Comparison of ENCODE assay signal across 9 cellular contexts in the genomic region with DNA sequence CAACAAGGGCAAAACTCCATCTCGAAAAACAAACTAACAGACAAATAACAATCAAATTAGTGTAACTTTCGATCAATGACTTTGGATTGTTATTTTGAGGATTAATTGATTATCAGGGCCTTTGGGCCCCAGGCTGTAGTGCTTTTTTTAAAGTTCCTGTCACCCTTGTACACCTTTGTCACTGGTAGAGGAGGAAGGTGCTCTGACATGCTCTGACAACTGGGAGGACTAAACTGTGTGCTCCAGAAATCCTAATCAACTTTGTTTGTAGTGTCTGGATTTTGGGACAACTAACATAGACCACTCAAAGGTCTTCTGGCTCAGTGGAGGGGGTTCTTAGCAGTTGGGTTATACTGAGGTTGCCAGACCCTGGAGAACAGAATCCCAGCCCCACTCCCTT. TPM values are rescaled to one million over a fixed set of nuclear protein-coding genes. Genes with fewer than 3 reads are reported as not detected.
DNase-seq lines count a peak whose midpoint lies in the region; ATAC-seq lines count a peak whose summit lies in the region.
"Had no signal": no experiment of that assay in that cellular context is flagged by ENCODE, and none has a peak within 500 bp of the region (broad histone marks: within the 10 kb centered on the region; RNA-seq: fewer than 3 reads in every experiment).

No MANE protein-coding gene starts in this region.

- H3K27ac ChIP-seq in iPS-20b (ENCODE audit: low read length) = no peak overlapping the region
- no peak overlapping the region for H3K27ac ChIP-seq in stomach smooth muscle (ENCODE audit: low read length)

- H3K9ac ChIP-seq in iPS-20b (ENCODE audit: low read depth, low read length) (peak overlapping the region; percentile 53; the same call in 1 of the 2 replicates), stomach smooth muscle (ENCODE audit: low read length in 2 of 2) (peak overlapping the region; percentile 30 to 83)

- ATAC-seq in GM21360 (IDR thresholded peaks at IDR 0.05; ENCODE audit: unreplicated experiment) = no peak
- ATAC-seq in activated CD4-positive, CD25-positive, alpha-beta regulatory T cell treated with anti-CD3 and anti-CD28 coated beads, Interleukin-2, amount 50 U/mL, for 24 hours = no peak

- peaks cover 24% of the 10 kb centered on the region for H3K4me1 ChIP-seq in iPS-20b (ENCODE audit: insufficient read depth, low read length)
- peaks cover 12% of the 10 kb centered on the region for H3K4me1 ChIP-seq in stomach smooth muscle (ENCODE audit: control insufficient read depth, insufficient read depth, low read length)

- H3K4me3 Mint-ChIP-seq in T-helper 1 cell treated with Interleukin-12 subunit alpha and Interleukin-12 subunit beta and Interleukin-4 antibody, amounts not matched to agents 30 μg/mL and 1 μg/mL, for 36 hours = peak overlapping the region; percentile 96
- peak overlapping the region; percentile 95 for H3K4me3 Mint-ChIP-seq in activated T-helper 2 cell treated with anti-CD3 and anti-CD28 coated beads, Interferon-gamma antibody, Interleukin-2, Interleukin-4, amounts not matched to agents 10 μg/mL and 5 μg/mL and 100 μg/mL, durations not matched to agents 14 hours and 24 hours and 36 hours (ENCODE audit: low read depth)

- intact Hi-C loops in activated T-helper 2 cell treated with anti-CD3 and anti-CD28 coated beads, Interferon-gamma antibody, Interleukin-2, Interleukin-4, amounts not matched to agents 10 μg/mL and 5 μg/mL and 100 μg/mL, durations not matched to agents 14 hours and 24 hours and 36 hours (cut with micrococcal nuclease) = loop anchor here (10.0 kb wide), 2 partner anchors 1140 to 1380 kb away; partner anchors contain the start of genes DNAJC25 and TMEM245

- H3K9me3 ChIP-seq in iPS-20b (ENCODE audit: insufficient read depth, low read depth, low read length) (no peaks in the 10 kb centered on the region), stomach smooth muscle (ENCODE audit: control insufficient read depth in 2 of 2, low read length in 2 of 2) (no peaks in the 10 kb centered on the region)

- H3K27me3 Mint-ChIP-seq in T-helper 1 cell treated with Interleukin-12 subunit alpha and Interleukin-12 subunit beta and Interleukin-4 antibody, amounts not matched to agents 30 μg/mL and 1 μg/mL, for 36 hours (ENCODE audit: low read depth) = no peaks in the 10 kb centered on the region
- no peaks in the 10 kb centered on the region for H3K27me3 Mint-ChIP-seq in activated T-helper 2 cell treated with anti-CD3 and anti-CD28 coated beads, Interferon-gamma antibody, Interleukin-2, Interleukin-4, amounts not matched to agents 10 μg/mL and 5 μg/mL and 100 μg/mL, durations not matched to agents 14 hours and 24 hours and 36 hours (ENCODE audit: low read depth)

- H3K36me3 ChIP-seq in iPS-20b (ENCODE audit: insufficient read depth, low read depth, low read length) (peaks cover 17% of the 10 kb centered on the region), stomach smooth muscle (ENCODE audit: control insufficient read depth in 2 of 2, insufficient read depth in 2 of 2, low read length in 2 of 2) (peaks cover 3% of the 10 kb centered on the region in 2 donors)

- peak overlapping the region; percentile 98 for H3K27ac Mint-ChIP-seq in T-helper 1 cell treated with Interleukin-12 subunit alpha and Interleukin-12 subunit beta and Interleukin-4 antibody, amounts not matched to agents 30 μg/mL and 1 μg/mL, for 36 hours
- peak overlapping the region; percentile 99 for H3K27ac Mint-ChIP-seq in activated T-helper 2 cell treated with anti-CD3 and anti-CD28 coated beads, Interferon-gamma antibody, Interleukin-2, Interleukin-4, amounts not matched to agents 10 μg/mL and 5 μg/mL and 100 μg/mL, durations not matched to agents 14 hours and 24 hours and 36 hours

- peaks cover 17% of the 10 kb centered on the region for H3K36me3 Mint-ChIP-seq in T-helper 1 cell treated with Interleukin-12 subunit alpha and Interleukin-12 subunit beta and Interleukin-4 antibody, amounts not matched to agents 30 μg/mL and 1 μg/mL, for 36 hours (ENCODE audit: low read depth)
- peaks cover 61% of the 10 kb centered on the region for H3K36me3 Mint-ChIP-seq in activated T-helper 2 cell treated with anti-CD3 and anti-CD28 coated beads, Interferon-gamma antibody, Interleukin-2, Interleukin-4, amounts not matched to agents 10 μg/mL and 5 μg/mL and 100 μg/mL, durations not matched to agents 14 hours and 24 hours and 36 hours (ENCODE audit: low read depth)

- no peak for DNase-seq in T-helper 1 cell
- DNase-seq in activated T-helper 2 cell treated with anti-CD3 and anti-CD28 coated beads, Interferon-gamma antibody, Interleukin-2, Interleukin-4, amounts not matched to agents 10 μg/mL and 5 μg/mL and 100 μg/mL, durations not matched to agents 14 hours and 24 hours and 36 hours (ENCODE audit: low spot score) = no peak
- no peak for DNase-seq in NCI-H2227 (lab: John Stamatoyannopoulos, UW; ENCODE audit: unreplicated experiment)
- DNase-seq: SHP77 treated with DMSO at 0.1 percent for 48 hours had no signal

- H3K27me3 ChIP-seq in iPS-20b (ENCODE audit: insufficient read depth, low read length) (no peaks in the 10 kb centered on the region), stomach smooth muscle (ENCODE audit: control insufficient read depth in 1 of 2, insufficient read depth in 2 of 2, low read length in 2 of 2) (no peaks in the 10 kb centered on the region)

- H3K9me3 Mint-ChIP-seq in T-helper 1 cell treated with Interleukin-12 subunit alpha and Interleukin-12 subunit beta and Interleukin-4 antibody, amounts not matched to agents 30 μg/mL and 1 μg/mL, for 36 hours = no peaks in the 10 kb centered on the region
- no peaks in the 10 kb centered on the region for H3K9me3 Mint-ChIP-seq in activated T-helper 2 cell treated with anti-CD3 and anti-CD28 coated beads, Interferon-gamma antibody, Interleukin-2, Interleukin-4, amounts not matched to agents 10 μg/mL and 5 μg/mL and 100 μg/mL, durations not matched to agents 14 hours and 24 hours and 36 hours

- peak overlapping the region; percentile 74 for H3K4me3 ChIP-seq in iPS-20b (ENCODE audit: low read length)
- H3K4me3 ChIP-seq in stomach smooth muscle (ENCODE audit: low read length in 2 of 2) = peak overlapping the region in 1 of 2 donors; percentile 31

- peaks cover 52% of the 10 kb centered on the region for H3K4me1 Mint-ChIP-seq in T-helper 1 cell treated with Interleukin-12 subunit alpha and Interleukin-12 subunit beta and Interleukin-4 antibody, amounts not matched to agents 30 μg/mL and 1 μg/mL, for 36 hours (ENCODE audit: low read depth)
- peaks cover 57% of the 10 kb centered on the region for H3K4me1 Mint-ChIP-seq in activated T-helper 2 cell treated with anti-CD3 and anti-CD28 coated beads, Interferon-gamma antibody, Interleukin-2, Interleukin-4, amounts not matched to agents 10 μg/mL and 5 μg/mL and 100 μg/mL, durations not matched to agents 14 hours and 24 hours and 36 hours (ENCODE audit: low read depth)

RNA-seq across cellular contexts. Expression of gene TXN, which starts 1.8 kb away (rescaled TPM):
- total RNA-seq in activated T-helper 2 cell treated with anti-CD3 and anti-CD28 coated beads, Interferon-gamma antibody, Interleukin-2, Interleukin-4, amounts not matched to agents 10 μg/mL and 5 μg/mL and 100 μg/mL, durations not matched to agents 14 hours and 24 hours and 36 hours = 539 and 551 TPM in 2 replicates

RNA-seq across cellular contexts. Expression of gene C9orf152, which starts 46.5 kb away (rescaled TPM):
- not detected in 2 replicates for total RNA-seq in activated T-helper 2 cell treated with anti-CD3 and anti-CD28 coated beads, Interferon-gamma antibody, Interleukin-2, Interleukin-4, amounts not matched to agents 10 μg/mL and 5 μg/mL and 100 μg/mL, durations not matched to agents 14 hours and 24 hours and 36 hours
